10 cellular contexts compared by ENCODE assay signal in the genomic region with DNA sequence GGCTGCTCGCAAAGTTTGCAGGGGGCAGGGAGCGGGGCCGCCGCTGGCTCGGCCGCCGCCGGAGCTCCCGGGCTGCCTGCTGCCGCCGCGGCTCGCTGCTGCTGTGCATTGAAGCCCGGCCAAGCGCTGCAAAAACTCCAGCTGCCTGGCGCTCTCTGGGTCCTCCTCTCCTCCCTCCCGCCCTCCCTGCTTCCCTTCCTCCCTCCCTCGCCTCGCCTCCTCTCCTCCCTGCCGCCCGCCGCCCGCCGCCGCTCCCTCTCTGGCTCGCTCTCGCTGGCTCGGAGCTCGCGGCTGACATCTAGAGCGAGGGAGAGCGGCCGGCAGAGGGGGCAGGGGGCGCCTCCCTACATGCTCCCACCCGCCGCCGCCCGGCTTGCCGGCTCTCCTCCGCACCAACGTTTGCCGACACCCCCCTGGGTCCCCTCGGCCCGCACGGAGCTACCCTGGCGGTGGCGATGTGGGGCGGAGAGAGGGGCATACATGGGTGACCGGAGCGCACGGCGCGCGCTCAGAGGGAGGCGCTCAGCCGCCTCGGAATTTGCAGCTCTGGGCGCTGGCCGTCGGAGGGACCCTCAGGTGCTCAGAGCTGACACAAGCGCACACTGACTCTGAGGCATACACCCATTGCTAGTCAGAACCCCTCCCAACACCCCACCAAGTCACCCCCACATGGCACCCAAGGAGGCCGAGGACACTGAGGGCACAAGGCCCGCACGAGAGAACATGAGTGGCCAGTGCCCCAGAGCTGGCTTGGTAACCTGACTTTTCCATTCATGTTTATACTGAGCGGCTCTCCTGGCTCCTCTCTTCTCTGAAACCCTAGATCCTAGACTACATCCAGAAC. TPM values are rescaled to one million over a fixed set of nuclear protein-coding genes. Genes with fewer than 3 reads are reported as not detected.
DNase-seq lines count a peak whose midpoint lies in the region; ATAC-seq, FAIRE-seq and TF ChIP-seq lines count a peak whose summit lies in the region.
"Had no signal": no experiment of that assay in that cellular context is flagged by ENCODE, and none has a peak within 500 bp of the region (broad histone marks: within the 10 kb centered on the region; RNA-seq: fewer than 3 reads in every experiment).

No MANE protein-coding gene starts in this region.

- no peaks in the 10 kb centered on the region for H3K79me1 ChIP-seq in trophoblast cell (ENCODE audit: low read length)

- H2AFZ ChIP-seq in trophoblast cell (ENCODE audit: insufficient read depth, low read length, poor library complexity) = no peak overlapping the region

- H3K27me3 ChIP-seq in heart right ventricle (peaks cover 0 to 63% (median 45%) of the 10 kb centered on the region in 7 donors), trophoblast cell (ENCODE audit: insufficient read depth, low read length) (peaks cover 62% of the 10 kb centered on the region)

- H3K27ac ChIP-seq in heart right ventricle (peak overlapping the region in 6 of 10 donors; percentile 39 to 66 (median 61)), trophoblast cell (ENCODE audit: low read depth, low read length) (no peak overlapping the region)

- FAIRE-seq in D721Med (lab: Jason Lieb, UNC) = no peak

- no peak overlapping the region for H3K4ac ChIP-seq in trophoblast cell (ENCODE audit: low read depth, low read length)

- DNase-seq in D721Med (ENCODE audit: insufficient read length, low spot score) (peak; percentile 51), NCI-H1105 treated with DMSO at 0.1 percent for 48 hours (lab: John Stamatoyannopoulos, UW) (peak; percentile 75), heart right ventricle (peak; percentile 80 to 83), trophoblast cell (no peak)
- DNase-seq in effector CD8-positive, alpha-beta T cell (lab: John Stamatoyannopoulos, UW) = no peak
- DNase-seq: naive B cell had no signal

- H3K79me2 ChIP-seq in trophoblast cell (ENCODE audit: control insufficient read depth, insufficient read depth, low read length, poor library complexity) = no peaks in the 10 kb centered on the region

- H3K4me2 ChIP-seq in trophoblast cell (ENCODE audit: low read length) = peak overlapping the region; percentile 69

- H4K91ac ChIP-seq in trophoblast cell (ENCODE audit: low read depth, low read length) = no peak overlapping the region

- intact Hi-C loops in heart right ventricle (cut with DNase I) = loop anchor here (2.0 to 10.0 kb wide), 15 partner anchors 60 to 885 kb away; no protein-coding TSS in a partner anchor

- no peak overlapping the region for H3K9ac ChIP-seq in trophoblast cell (ENCODE audit: low read length)

- no peak overlapping the region for H3K18ac ChIP-seq in trophoblast cell (ENCODE audit: low read length)

- H3K14ac ChIP-seq in trophoblast cell (ENCODE audit: low read length) = no peak overlapping the region

- peaks cover 46% of the 10 kb centered on the region for H3K27me3 Mint-ChIP-seq in activated T-helper 17 cell treated with anti-CD3 and anti-CD28 coated beads, Interleukin-2, amount 50 U/mL, for 72 hours

- peaks cover 7% of the 10 kb centered on the region for H3K4me1 Mint-ChIP-seq in activated T-helper 17 cell treated with anti-CD3 and anti-CD28 coated beads, Interleukin-2, amount 50 U/mL, for 72 hours

- no peak overlapping the region for H3K23ac ChIP-seq in trophoblast cell (ENCODE audit: low read length)

- no peak overlapping the region for H4K12ac ChIP-seq in trophoblast cell (ENCODE audit: low read depth, low read length)

- H2BK12ac ChIP-seq in trophoblast cell (ENCODE audit: low read length) = no peak overlapping the region

- H2AK5ac ChIP-seq in trophoblast cell (ENCODE audit: low read length) = no peak overlapping the region

- H3K4me3 Mint-ChIP-seq in activated T-helper 17 cell treated with anti-CD3 and anti-CD28 coated beads, Interleukin-2, amount 50 U/mL, for 72 hours = peak overlapping the region; percentile 65

- H2BK120ac ChIP-seq in trophoblast cell (ENCODE audit: insufficient read depth, low read length, poor library complexity) = no peak overlapping the region

- H3K9me3 Mint-ChIP-seq in activated T-helper 17 cell treated with anti-CD3 and anti-CD28 coated beads, Interleukin-2, amount 50 U/mL, for 72 hours = no peaks in the 10 kb centered on the region

- ATAC-seq in activated T-helper 17 cell treated with anti-CD3 and anti-CD28 coated beads, Interleukin-2, amount 50 U/mL, for 72 hours (replicated peaks) = no peak
- peak; percentile 53 to 81 (median 77) for ATAC-seq in heart right ventricle
- ATAC-seq in HG03460 (IDR thresholded peaks at IDR 0.05; ENCODE audit: unreplicated experiment) = no peak
- ATAC-seq in GM21619 (IDR thresholded peaks at IDR 0.05; ENCODE audit: unreplicated experiment) = no peak

- H4K8ac ChIP-seq in trophoblast cell (ENCODE audit: low read depth, low read length) = no peak overlapping the region

- H3K9me3 ChIP-seq in heart right ventricle (no peaks in the 10 kb centered on the region), trophoblast cell (ENCODE audit: insufficient read depth, low read depth, low read length) (no peaks in the 10 kb centered on the region)

- no peak overlapping the region for H2BK5ac ChIP-seq in trophoblast cell (ENCODE audit: low read depth, low read length, poor library complexity)

- H3K4me3 ChIP-seq in heart right ventricle (peak overlapping the region in 9 of 10 donors; percentile 22 to 60 (median 49)), trophoblast cell (ENCODE audit: low read depth, low read length) (peak overlapping the region; percentile 48)

- H3K27ac Mint-ChIP-seq in activated T-helper 17 cell treated with anti-CD3 and anti-CD28 coated beads, Interleukin-2, amount 50 U/mL, for 72 hours = no peak overlapping the region
- H3K27ac Mint-ChIP-seq: IgD-negative memory B cell, naive B cell had no signal

- TF ChIP-seq CTCF in D721Med (IDR thresholded peaks at IDR 0.05; ENCODE audit: insufficient read depth, missing control alignments) (peak; percentile 15), heart right ventricle (IDR thresholded peaks at IDR 0.05) (peak in 5 of 9 donors; percentile 19 to 55 (median 47))

- WGBS in heart right ventricle, 2 donors = 6 to 7% methylated on average over 44 to 64 of the region's 65 CpGs
- no CpG with 5 or more reads among the region's 65 CpGs for WGBS in trophoblast cell (ENCODE audit: extremely low coverage, insufficient coverage, insufficient read length)

- H3K36me3 Mint-ChIP-seq in activated T-helper 17 cell treated with anti-CD3 and anti-CD28 coated beads, Interleukin-2, amount 50 U/mL, for 72 hours (ENCODE audit: low read depth) = no peaks in the 10 kb centered on the region
- H3K36me3 Mint-ChIP-seq: IgD-negative memory B cell, naive B cell had no signal

- H3K4me1 ChIP-seq in heart right ventricle (peaks cover 7 to 44% (median 25%) of the 10 kb centered on the region in 9 donors), trophoblast cell (ENCODE audit: control insufficient read depth in 1 of 2, insufficient read depth in 2 of 2, low read length in 2 of 2) (peaks cover 3% of the 10 kb centered on the region in 2 experiments)

- H3K36me3 ChIP-seq in heart right ventricle = no peaks in the 10 kb centered on the region
- no peaks in the 10 kb centered on the region for H3K36me3 ChIP-seq in trophoblast cell (ENCODE audit: control insufficient read depth in 1 of 2, insufficient read depth in 2 of 2, low read length in 2 of 2)

RNA-seq across cellular contexts. Expression of gene PLXNA4, which starts 1.2 kb away (rescaled TPM):
- 1 to 10 TPM; 1.4 to 2.3 TPM for total RNA-seq in activated T-helper 17 cell treated with anti-CD3 and anti-CD28 coated beads, Interleukin-2, amount 50 U/mL, for 72 hours
- total RNA-seq in heart right ventricle = 10 to 100 TPM in 9 of 10 donors, 1 to 10 TPM in 1; 7.4 to 17.0 (median 12.5) TPM
- 1 to 10 TPM in 1 of 2 donors, under 1 TPM in 1; 0.83 to 5.0 TPM for polyA plus RNA-seq in heart right ventricle
- 0.05 and 0.07 TPM in 2 replicates for polyA plus RNA-seq in trophoblast cell (2013)
- polyA plus RNA-seq: IgD-negative memory B cell had no signal

Comparison
In these comparisons a context has a peak if more than half of its experiments do, and no peak if none do; other contexts are left out.
1. DNase-seq: peak in D721Med (single experiment), NCI-H1105 treated with DMSO at 0.1 percent for 48 hours (single experiment) and heart right ventricle (2 of 2); none in trophoblast cell (0 of 2) and effector CD8-positive, alpha-beta T cell (single experiment).
2. ATAC-seq: peak in heart right ventricle (8 of 8); none in activated T-helper 17 cell treated with anti-CD3 and anti-CD28 coated beads, Interleukin-2, amount 50 U/mL, for 72 hours (single experiment), HG03460 (single experiment) and GM21619 (single experiment).